In genomic region chr20:61185181-61185580, GRCh38 we compare ENCODE assay signal across 23 cellular contexts.
DNase-seq lines count a peak whose midpoint lies in the region; ATAC-seq and TF ChIP-seq lines count a peak whose summit lies in the region.
"Had no signal": no experiment of that assay in that cellular context is flagged by ENCODE, and none has a peak within 500 bp of the region (broad histone marks: within the 10 kb centered on the region; RNA-seq: fewer than 3 reads in every experiment).

No MANE protein-coding gene starts in this region.

- peak; percentile 39 for DNase-seq in EH (ENCODE audit: low read depth)
- DNase-seq in M059J (ENCODE audit: low read depth): peak; percentile 65
- DNase-seq in chondrocyte (ENCODE audit: low spot score): no peak
- DNase-seq in osteocyte (ENCODE audit: extremely low spot score, unreplicated experiment): no peak
- no peak for DNase-seq in effector CD8-positive, alpha-beta T cell (lab: John Stamatoyannopoulos, UW)
- no peak for DNase-seq in stimulated activated CD4-positive, alpha-beta T cell treated with anti-CD3 and anti-CD28 coated beads, Interleukin-12 subunit alpha, Interleukin-12 subunit beta, amount 100 ng/mL, for 4 hours
- no peak for DNase-seq in middle frontal gyrus (ENCODE audit: extremely low spot score, low spot score)
- DNase-seq: activated effector memory CD4-positive, alpha-beta T cell treated with anti-CD3 and anti-CD28 coated beads, Interleukin-2, amount 50 U/mL, for 16 hours; activated naive CD8-positive, alpha-beta T cell treated with anti-CD3 and anti-CD28 coated beads for 36 hours; cerebellar nuclear complex; COR-L47; DMS79 treated with DMSO at 0.1 percent for 48 hours; left ventricle myocardium inferior; naive thymus-derived CD8-positive, alpha-beta T cell; NCI-H1105; NCI-H1930; NCI-H2227 treated with DMSO at 0.1 percent for 48 hours; NCI-H748 treated with DMSO at 0.1 percent for 48 hours; occipital lobe; retina; T-helper 2 cell; upper lobe of left lung had no signal

- H3K4me3 Mint-ChIP-seq in chondrocyte (ENCODE audit: unreplicated experiment): no peak overlapping the region
- no peak overlapping the region for H3K4me3 Mint-ChIP-seq in osteocyte (ENCODE audit: unreplicated experiment)
- H3K4me3 Mint-ChIP-seq: activated naive CD8-positive, alpha-beta T cell treated with anti-CD3 and anti-CD28 coated beads for 36 hours; naive thymus-derived CD8-positive, alpha-beta T cell had no signal

- H3K4me1 Mint-ChIP-seq in chondrocyte (ENCODE audit: low read depth) (peaks cover 35% of the 10 kb centered on the region), osteocyte (ENCODE audit: unreplicated experiment) (peaks cover 28% of the 10 kb centered on the region)
- H3K4me1 Mint-ChIP-seq: activated naive CD8-positive, alpha-beta T cell treated with anti-CD3 and anti-CD28 coated beads for 36 hours; naive thymus-derived CD8-positive, alpha-beta T cell had no signal

- H3K9me3 Mint-ChIP-seq in chondrocyte (ENCODE audit: low read depth) (no peaks in the 10 kb centered on the region), osteocyte (ENCODE audit: unreplicated experiment) (no peaks in the 10 kb centered on the region)
- H3K9me3 Mint-ChIP-seq: activated naive CD8-positive, alpha-beta T cell treated with anti-CD3 and anti-CD28 coated beads for 36 hours; naive thymus-derived CD8-positive, alpha-beta T cell had no signal

- H3K27me3 Mint-ChIP-seq in chondrocyte (ENCODE audit: low read depth) (no peaks in the 10 kb centered on the region), osteocyte (ENCODE audit: unreplicated experiment) (no peaks in the 10 kb centered on the region)
- H3K27me3 Mint-ChIP-seq: activated naive CD8-positive, alpha-beta T cell treated with anti-CD3 and anti-CD28 coated beads for 36 hours had no signal

- H3K36me3 Mint-ChIP-seq in chondrocyte (ENCODE audit: low read depth) (no peaks in the 10 kb centered on the region), osteocyte (ENCODE audit: unreplicated experiment) (no peaks in the 10 kb centered on the region)
- H3K36me3 Mint-ChIP-seq: activated naive CD8-positive, alpha-beta T cell treated with anti-CD3 and anti-CD28 coated beads for 36 hours; naive thymus-derived CD8-positive, alpha-beta T cell had no signal

- H3K27ac Mint-ChIP-seq in chondrocyte (ENCODE audit: unreplicated experiment) (peak overlapping the region; percentile 79), osteocyte (ENCODE audit: unreplicated experiment) (peak overlapping the region; percentile 85)
- H3K27ac Mint-ChIP-seq: activated naive CD8-positive, alpha-beta T cell treated with anti-CD3 and anti-CD28 coated beads for 36 hours had no signal

- ATAC-seq in HG02642 (IDR thresholded peaks at IDR 0.05; ENCODE audit: poor library complexity, unreplicated experiment): no peak
- ATAC-seq: naive thymus-derived CD8-positive, alpha-beta T cell had no signal

- TF ChIP-seq CTCF in chondrocyte (IDR thresholded peaks at IDR 0.05) (no peak), osteocyte (IDR thresholded peaks at IDR 0.05) (no peak)

Comparison
In these comparisons a context has a peak if more than half of its experiments do, and no peak if none do; other contexts are left out.
1. DNase-seq: peak in EH (single experiment) and M059J (single experiment); none in chondrocyte (single experiment), osteocyte (single experiment), effector CD8-positive, alpha-beta T cell (single experiment), stimulated activated CD4-positive, alpha-beta T cell treated with anti-CD3 and anti-CD28 coated beads, Interleukin-12 subunit alpha, Interleukin-12 subunit beta, amount 100 ng/mL, for 4 hours (single experiment) and middle frontal gyrus (single experiment).